In genomic region chr4:98994474-98995182, GRCh38 we compare ENCODE assay signal across 1 cellular context.
TF ChIP-seq lines count a peak whose summit lies in the region.

No MANE protein-coding gene starts in this region.

TF ChIP-seq in IMR-90, 13 proteins besides CTCF, POLR2A, EP300 and RAD21:
- TF ChIP-seq USF2 (IDR thresholded peaks at IDR 0.05; ENCODE audit: low read depth, low read length) (no peak), CHD1 (IDR thresholded peaks at IDR 0.05; ENCODE audit: low read depth, low read length) (no peak), MAFK (IDR thresholded peaks at IDR 0.05; ENCODE audit: low read depth, low read length) (no peak), MXI1 (IDR thresholded peaks at IDR 0.05; ENCODE audit: borderline replicate concordance, low read depth, low read length) (no peak), FOS (IDR thresholded peaks at IDR 0.05; ENCODE audit: low read depth, low read length) (no peak), RFX5 (IDR thresholded peaks at IDR 0.05; ENCODE audit: low read depth, low read length) (no peak), MAZ (IDR thresholded peaks at IDR 0.05; ENCODE audit: borderline replicate concordance, low read depth, low read length) (no peak), ELK1 (IDR thresholded peaks at IDR 0.05; ENCODE audit: borderline replicate concordance, low read depth, low read length) (no peak), RCOR1 (IDR thresholded peaks at IDR 0.05; ENCODE audit: insufficient replicate concordance, low read length) (no peak), CEBPB (IDR thresholded peaks at IDR 0.05; ENCODE audit: low read depth, low read length) (no peak), SMC3 (IDR thresholded peaks at IDR 0.05; ENCODE audit: low read depth, low read length) (no peak)
